29 cellular contexts compared by ENCODE assay signal in genomic region chr7:18546576-18546975, GRCh38.
"Had no signal": no experiment of that assay in that cellular context is flagged by ENCODE, and none has a peak within 500 bp of the region (broad histone marks: within the 10 kb centered on the region; RNA-seq: fewer than 3 reads in every experiment).

No MANE protein-coding gene starts in this region.

- H3K27ac Mint-ChIP-seq: dendritic cell treated with granulocyte-macrophage colony-stimulating factor and Interleukin-4, amounts not matched to agents 40 ng/mL and 50 ng/mL, for 4 days; endodermal cell; mesothelial cell of epicardium; naive thymus-derived CD4-positive, alpha-beta T cell; nephron progenitor cell; stimulated activated naive B cell treated with anti-CD40 and anti-IgM and Interleukin-4, amounts not matched to agents 10 μg/mL and 1 μg/mL and 100 μg/mL, for 72 hours; stimulated activated naive CD8-positive, alpha-beta T cell treated with anti-CD3 and anti-CD28 coated beads, Interleukin-15, Interleukin-2, amounts not matched to agents 100 ng/mL and 50 ng/mL, for 24 hours had no signal

- H3K36me3 Mint-ChIP-seq: naive thymus-derived CD4-positive, alpha-beta T cell had no signal

- H3K9me3 Mint-ChIP-seq: dendritic cell treated with granulocyte-macrophage colony-stimulating factor and Interleukin-4, amounts not matched to agents 40 ng/mL and 50 ng/mL, for 4 days; endodermal cell; nephron progenitor cell; stimulated activated naive CD8-positive, alpha-beta T cell treated with anti-CD3 and anti-CD28 coated beads, Interleukin-15, Interleukin-2, amounts not matched to agents 100 ng/mL and 50 ng/mL, for 24 hours had no signal

- H3K4me3 Mint-ChIP-seq: dendritic cell treated with granulocyte-macrophage colony-stimulating factor and Interleukin-4, amounts not matched to agents 40 ng/mL and 50 ng/mL, for 4 days; endodermal cell; mesothelial cell of epicardium; naive thymus-derived CD4-positive, alpha-beta T cell; nephron progenitor cell; stimulated activated naive B cell treated with anti-CD40 and anti-IgM and Interleukin-4, amounts not matched to agents 10 μg/mL and 1 μg/mL and 100 μg/mL, for 72 hours; stimulated activated naive CD8-positive, alpha-beta T cell treated with anti-CD3 and anti-CD28 coated beads, Interleukin-15, Interleukin-2, amounts not matched to agents 100 ng/mL and 50 ng/mL, for 24 hours had no signal

- DNase-seq: colonic mucosa; effector CD8-positive, alpha-beta T cell; endodermal cell; foreskin fibroblast; heart left ventricle; kidney; left cardiac atrium; left lung; mesenchymal stem cell; naive thymus-derived CD4-positive, alpha-beta T cell; nephron progenitor cell; nucleus accumbens; spleen; stimulated activated CD4-positive, alpha-beta T cell treated with anti-CD3 and anti-CD28 coated beads, Interleukin-4, amount 100 ng/mL, for 4 hours; stimulated activated naive B cell treated with anti-CD40 and anti-IgM and Interleukin-4, amounts not matched to agents 10 μg/mL and 1 μg/mL and 100 μg/mL, for 72 hours had no signal

- H3K79me2 ChIP-seq: hepatocyte had no signal

- H3K9me3 ChIP-seq: colonic mucosa, gastroesophageal sphincter, heart left ventricle, left lung, prostate gland, right atrium auricular region, spleen, thoracic aorta, tibial nerve, upper lobe of left lung had no signal

- H3K36me3 ChIP-seq: colonic mucosa, gastroesophageal sphincter, left lung, prostate gland, right atrium auricular region, thoracic aorta, tibial nerve, upper lobe of left lung had no signal

- H2AFZ ChIP-seq: hepatocyte had no signal

- H3K27ac ChIP-seq: colonic mucosa, epithelial cell of prostate, gastroesophageal sphincter, heart left ventricle, hepatocyte, left lung, prostate gland, right atrium auricular region, skin epidermis, spleen, thoracic aorta, tibial nerve, upper lobe of left lung had no signal

- H3K4me1 Mint-ChIP-seq: nephron progenitor cell had no signal

- H3K4me1 ChIP-seq: colonic mucosa, left lung, prostate gland, right atrium auricular region, tibial nerve, upper lobe of left lung had no signal

- H3K27me3 Mint-ChIP-seq: dendritic cell treated with granulocyte-macrophage colony-stimulating factor and Interleukin-4, amounts not matched to agents 40 ng/mL and 50 ng/mL, for 4 days; naive thymus-derived CD4-positive, alpha-beta T cell; stimulated activated naive B cell treated with anti-CD40 and anti-IgM and Interleukin-4, amounts not matched to agents 10 μg/mL and 1 μg/mL and 100 μg/mL, for 72 hours; stimulated activated naive CD8-positive, alpha-beta T cell treated with anti-CD3 and anti-CD28 coated beads, Interleukin-15, Interleukin-2, amounts not matched to agents 100 ng/mL and 50 ng/mL, for 24 hours had no signal

- H3K27me3 ChIP-seq: colonic mucosa, gastroesophageal sphincter, heart left ventricle, hepatocyte, left lung, right atrium auricular region, spleen, tibial nerve, upper lobe of left lung had no signal

- ATAC-seq: esophagus mucosa; gastroesophageal sphincter; heart left ventricle; left cardiac atrium; left lung; naive thymus-derived CD4-positive, alpha-beta T cell; stimulated activated naive B cell treated with anti-CD40 and anti-IgM and Interleukin-4, amounts not matched to agents 10 μg/mL and 1 μg/mL and 100 μg/mL, for 72 hours had no signal

- FAIRE-seq: kidney, urothelium cell line had no signal

- H3K4me2 ChIP-seq: hepatocyte had no signal

- H3K4me3 ChIP-seq: colonic mucosa, gastroesophageal sphincter, heart left ventricle, hepatocyte, left lung, prostate gland, right atrium auricular region, skin epidermis, spleen, thoracic aorta, tibial nerve, upper lobe of left lung had no signal
